8 cellular contexts compared by ENCODE assay signal in genomic region chr20:43456809-43457639, GRCh38. TPM values are rescaled to one million over a fixed set of nuclear protein-coding genes. Genes with fewer than 3 reads are reported as not detected.
DNase-seq lines count a peak whose midpoint lies in the region; ATAC-seq and TF ChIP-seq lines count a peak whose summit lies in the region.

No MANE protein-coding gene starts in this region.

- intact Hi-C loops in Right ventricle myocardium inferior (cut with DNase I), result loop anchor here (5.0 kb wide), 1 partner anchor 135 kb away; the partner anchor contains the start of gene IFT52

- H2AFZ ChIP-seq in osteoblast (ENCODE audit: low read length), result peak overlapping the region; percentile 97

- H3K4me3 Mint-ChIP-seq in activated naive CD8-positive, alpha-beta T cell treated with anti-CD3 and anti-CD28 coated beads, Interleukin-2, amount 10 ng/mL, durations not matched to agents 7 days and 5 days, result peak overlapping the region; percentile 98

- peaks cover 41% of the 10 kb centered on the region for H3K79me2 ChIP-seq in osteoblast (ENCODE audit: insufficient read depth, low read length)

- TF ChIP-seq CTCF in osteoblast (IDR thresholded peaks at IDR 0.05; ENCODE audit: extremely low read depth, low read depth, low read length) (no peak), thoracic aorta (IDR thresholded peaks at IDR 0.05) (no peak)

- H3K27ac ChIP-seq in osteoblast (ENCODE audit: low read depth, low read length), result peak overlapping the region; percentile 97
- H3K27ac ChIP-seq in thoracic aorta, result peak overlapping the region; percentile 99 to 100

- peaks cover 21% of the 10 kb centered on the region for H3K36me3 Mint-ChIP-seq in activated naive CD8-positive, alpha-beta T cell treated with anti-CD3 and anti-CD28 coated beads, Interleukin-2, amount 10 ng/mL, durations not matched to agents 7 days and 5 days

- no peaks in the 10 kb centered on the region for H3K9me3 ChIP-seq in osteoblast (ENCODE audit: low read depth, low read length)
- no peaks in the 10 kb centered on the region for H3K9me3 ChIP-seq in thoracic aorta

- peaks cover 7% of the 10 kb centered on the region for H3K27me3 ChIP-seq in osteoblast (ENCODE audit: insufficient read depth, low read length)
- no peaks in the 10 kb centered on the region for H3K27me3 ChIP-seq in thoracic aorta (replicated peaks; ENCODE audit: insufficient read depth)

- no peaks in the 10 kb centered on the region for H3K9me3 Mint-ChIP-seq in activated naive CD8-positive, alpha-beta T cell treated with anti-CD3 and anti-CD28 coated beads, Interleukin-2, amount 10 ng/mL, durations not matched to agents 7 days and 5 days

- H3K4me1 ChIP-seq in osteoblast (ENCODE audit: insufficient read depth, low read length) (peaks cover 16% of the 10 kb centered on the region), thoracic aorta (ENCODE audit: control insufficient read depth in 1 of 2, low read depth in 2 of 2) (peaks cover 17 to 27% of the 10 kb centered on the region in 2 donors)

- H3K27ac Mint-ChIP-seq in activated naive CD8-positive, alpha-beta T cell treated with anti-CD3 and anti-CD28 coated beads, Interleukin-2, amount 10 ng/mL, durations not matched to agents 7 days and 5 days, result peak overlapping the region; percentile 99

- peak; percentile 75 for ATAC-seq in HG02610 (IDR thresholded peaks at IDR 0.05; ENCODE audit: unreplicated experiment)
- peak; percentile 95 for ATAC-seq in SK-N-SH treated with all-trans-retinoic acid at 6 μM for 48 hours
- peak; percentile 82 for ATAC-seq in activated naive CD8-positive, alpha-beta T cell treated with anti-CD3 and anti-CD28 coated beads, Interleukin-2, amount 10 ng/mL, durations not matched to agents 7 days and 5 days (ENCODE audit: low read depth)
- ATAC-seq in Right ventricle myocardium inferior, result peak; percentile 89
- ATAC-seq in thoracic aorta (ENCODE audit: insufficient number of reproducible peaks, low FRiP score, low read depth), result peak; percentile 97

- peaks cover 10% of the 10 kb centered on the region for H3K27me3 Mint-ChIP-seq in activated naive CD8-positive, alpha-beta T cell treated with anti-CD3 and anti-CD28 coated beads, Interleukin-2, amount 10 ng/mL, durations not matched to agents 7 days and 5 days

- H3K4me3 ChIP-seq in osteoblast (ENCODE audit: insufficient read depth, low read length) (peak overlapping the region; percentile 86), thoracic aorta (peak overlapping the region; percentile 99)

- H3K4me2 ChIP-seq in osteoblast (ENCODE audit: insufficient read depth, low read length), result peak overlapping the region; percentile 99

- peaks cover 32% of the 10 kb centered on the region for H4K20me1 ChIP-seq in osteoblast (ENCODE audit: insufficient read depth, low read length)

- peak; percentile 78 for DNase-seq in GM04503 (ENCODE audit: low read depth)
- peak; percentile 93 for DNase-seq in NCI-H1092 (lab: John Stamatoyannopoulos, UW)
- DNase-seq in activated naive CD8-positive, alpha-beta T cell treated with anti-CD3 and anti-CD28 coated beads, Interleukin-2, amount 10 ng/mL, durations not matched to agents 7 days and 5 days, result peak; percentile 79
- DNase-seq in Right ventricle myocardium inferior (ENCODE audit: missing footprints), result peak; percentile 94
- DNase-seq in osteoblast (ENCODE audit: insufficient read length, low spot score, missing footprints), result peak; percentile 98
- DNase-seq in thoracic aorta (ENCODE audit: low spot score), result peak; percentile 83

- peaks cover 27% of the 10 kb centered on the region for H3K4me1 Mint-ChIP-seq in activated naive CD8-positive, alpha-beta T cell treated with anti-CD3 and anti-CD28 coated beads, Interleukin-2, amount 10 ng/mL, durations not matched to agents 7 days and 5 days

- POLR2A ChIA-PET in activated naive CD8-positive, alpha-beta T cell treated with anti-CD3 and anti-CD28 coated beads, Interleukin-2, amount 10 ng/mL, durations not matched to agents 7 days and 5 days (lab: Charles Lee), result interaction anchor here (0.6 to 3.1 kb wide), 20 partner anchors 8 to 1764 kb away, joined by 3 to 26 read pairs (median 6); partner anchors contain the start of genes IFT52, L3MBTL1 and OSER1

- H3K36me3 ChIP-seq in osteoblast (ENCODE audit: insufficient read depth, low read length) (peaks cover 32% of the 10 kb centered on the region), thoracic aorta (peaks cover 19% of the 10 kb centered on the region)

TF ChIP-seq in SK-N-SH treated with all-trans-retinoic acid at 6 μM for 48 hours, 23 proteins besides CTCF, POLR2A, EP300 and RAD21:
- TF ChIP-seq ARNTL (CRISPR knock-in tag; IDR thresholded peaks at IDR 0.05; ENCODE audit: borderline replicate concordance, low read depth) (no peak), POU6F1 (CRISPR knock-in tag; IDR thresholded peaks at IDR 0.05; ENCODE audit: borderline replicate concordance, low read depth) (no peak), TCF4 (CRISPR knock-in tag; IDR thresholded peaks at IDR 0.05; ENCODE audit: borderline replicate concordance) (no peak), TSHZ2 (CRISPR knock-in tag; IDR thresholded peaks at IDR 0.05) (no peak)
- TF ChIP-seq, protein P1, sequence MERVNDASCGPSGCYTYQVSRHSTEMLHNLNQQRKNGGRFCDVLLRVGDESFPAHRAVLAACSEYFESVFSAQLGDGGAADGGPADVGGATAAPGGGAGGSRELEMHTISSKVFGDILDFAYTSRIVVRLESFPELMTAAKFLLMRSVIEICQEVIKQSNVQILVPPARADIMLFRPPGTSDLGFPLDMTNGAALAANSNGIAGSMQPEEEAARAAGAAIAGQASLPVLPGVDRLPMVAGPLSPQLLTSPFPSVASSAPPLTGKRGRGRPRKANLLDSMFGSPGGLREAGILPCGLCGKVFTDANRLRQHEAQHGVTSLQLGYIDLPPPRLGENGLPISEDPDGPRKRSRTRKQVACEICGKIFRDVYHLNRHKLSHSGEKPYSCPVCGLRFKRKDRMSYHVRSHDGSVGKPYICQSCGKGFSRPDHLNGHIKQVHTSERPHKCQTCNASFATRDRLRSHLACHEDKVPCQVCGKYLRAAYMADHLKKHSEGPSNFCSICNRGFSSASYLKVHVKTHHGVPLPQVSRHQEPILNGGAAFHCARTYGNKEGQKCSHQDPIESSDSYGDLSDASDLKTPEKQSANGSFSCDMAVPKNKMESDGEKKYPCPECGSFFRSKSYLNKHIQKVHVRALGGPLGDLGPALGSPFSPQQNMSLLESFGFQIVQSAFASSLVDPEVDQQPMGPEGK (CRISPR knock-in tag; IDR thresholded peaks at IDR 0.05; ENCODE audit: borderline replicate concordance), result no peak

RNA-seq across cellular contexts. Expression of gene SRSF6, which starts 0.7 kb away (rescaled TPM):
- 100 to 1,000 TPM; 129 to 137 TPM for total RNA-seq in activated naive CD8-positive, alpha-beta T cell treated with anti-CD3 and anti-CD28 coated beads, Interleukin-2, amount 10 ng/mL, durations not matched to agents 7 days and 5 days
- total RNA-seq in Right ventricle myocardium inferior, result 52.0 TPM
- 70.1 and 81.1 TPM in 2 replicates for total RNA-seq in osteoblast
- 10 to 100 TPM; 42.2 to 90.4 TPM for total RNA-seq in thoracic aorta

RNA-seq across cellular contexts. Expression of gene L3MBTL1, which starts 50.5 kb away (rescaled TPM):
- total RNA-seq in activated naive CD8-positive, alpha-beta T cell treated with anti-CD3 and anti-CD28 coated beads, Interleukin-2, amount 10 ng/mL, durations not matched to agents 7 days and 5 days, result 10 to 100 TPM; 10.6 to 13.7 TPM
- total RNA-seq in Right ventricle myocardium inferior (3.8 TPM), osteoblast (5.6 and 9.8 TPM in 2 replicates), thoracic aorta (10 to 100 TPM; 15.3 to 21.4 TPM)

Comparison
In these comparisons a context has a peak if more than half of its experiments do, and no peak if none do; other contexts are left out.
1. Peak in every context shown above with its lines: DNase-seq, ATAC-seq, H3K4me3 ChIP-seq and H3K27ac ChIP-seq.